9 cellular contexts compared by ENCODE assay signal in genomic region chr3:127172670-127173515, GRCh38. TPM values are rescaled to one million over a fixed set of nuclear protein-coding genes. Genes with fewer than 3 reads are reported as not detected.
DNase-seq lines count a peak whose midpoint lies in the region; ATAC-seq and TF ChIP-seq lines count a peak whose summit lies in the region.
"Had no signal": no experiment of that assay in that cellular context is flagged by ENCODE, and none has a peak within 500 bp of the region (broad histone marks: within the 10 kb centered on the region; RNA-seq: fewer than 3 reads in every experiment).

No MANE protein-coding gene starts in this region.

- no peaks in the 10 kb centered on the region for H3K4me1 ChIP-seq in mucosa of descending colon (ENCODE audit: low read depth)
- H3K4me1 ChIP-seq in colonic mucosa = no peaks in the 10 kb centered on the region

- DNase-seq in D341Med (ENCODE audit: low spot score) = peak; percentile 15
- DNase-seq in MG63 = peak; percentile 79
- peak; percentile 52 for DNase-seq in amniotic stem cell (lab: John Stamatoyannopoulos, UW)
- no peak for DNase-seq in mucosa of descending colon
- DNase-seq in colonic mucosa = no peak
- DNase-seq in NOMO-1 (lab: John Stamatoyannopoulos, UW; ENCODE audit: unreplicated experiment in 2 of 2) = no peak
- DNase-seq: hippocampal formation had no signal

- intact Hi-C loops in mucosa of descending colon (cut with DNase I, micrococcal nuclease) (no loop called here), colonic mucosa (cut with DNase I) (loop anchor here (10.0 kb wide), 2 partner anchors 418 to 498 kb away; no protein-coding TSS in a partner anchor)

- no peaks in the 10 kb centered on the region for H3K9me3 ChIP-seq in MG63
- no peaks in the 10 kb centered on the region for H3K9me3 ChIP-seq in mucosa of descending colon
- no peaks in the 10 kb centered on the region for H3K9me3 ChIP-seq in colonic mucosa

- H3K27me3 ChIP-seq in MG63 (no peaks in the 10 kb centered on the region), colonic mucosa (no peaks in the 10 kb centered on the region)

- H3K4me3 ChIP-seq in MG63 = no peak overlapping the region
- no peak overlapping the region for H3K4me3 ChIP-seq in mucosa of descending colon
- no peak overlapping the region for H3K4me3 ChIP-seq in colonic mucosa

- no peaks in the 10 kb centered on the region for H3K36me3 ChIP-seq in MG63
- H3K36me3 ChIP-seq in mucosa of descending colon (ENCODE audit: low read depth) = no peaks in the 10 kb centered on the region
- H3K36me3 ChIP-seq in colonic mucosa = no peaks in the 10 kb centered on the region

- ATAC-seq in mucosa of descending colon = peak; percentile 36
- ATAC-seq in HG03460 (IDR thresholded peaks at IDR 0.05; ENCODE audit: unreplicated experiment) = no peak
- no peak for ATAC-seq in HG02588 (IDR thresholded peaks at IDR 0.05; ENCODE audit: unreplicated experiment)

- H3K9ac ChIP-seq in colonic mucosa (ENCODE audit: low read depth in 2 of 2, low read length in 2 of 2) = no peak overlapping the region

- TF ChIP-seq CTCF in mucosa of descending colon (IDR thresholded peaks at IDR 0.05) (no peak), colonic mucosa (IDR thresholded peaks at IDR 0.05) (no peak)

- H3K27ac ChIP-seq in colonic mucosa = no peak overlapping the region

RNA-seq across cellular contexts. Expression of gene PRR23E, which starts 20.0 kb away (rescaled TPM):
- total RNA-seq in MG63 (2014; rRNA removed; shearing (Covaris generic); ENCODE audit: low replicate concordance) = not detected in 2 replicates
- total RNA-seq in mucosa of descending colon (not detected), colonic mucosa (not detected)

Comparison
In these comparisons a context has a peak if more than half of its experiments do, and no peak if none do; other contexts are left out.
1. DNase-seq: peak in D341Med (single experiment), MG63 (single experiment) and amniotic stem cell (single experiment); none in mucosa of descending colon (0 of 3), colonic mucosa (single experiment) and NOMO-1 (0 of 2).